In the genomic region with DNA sequence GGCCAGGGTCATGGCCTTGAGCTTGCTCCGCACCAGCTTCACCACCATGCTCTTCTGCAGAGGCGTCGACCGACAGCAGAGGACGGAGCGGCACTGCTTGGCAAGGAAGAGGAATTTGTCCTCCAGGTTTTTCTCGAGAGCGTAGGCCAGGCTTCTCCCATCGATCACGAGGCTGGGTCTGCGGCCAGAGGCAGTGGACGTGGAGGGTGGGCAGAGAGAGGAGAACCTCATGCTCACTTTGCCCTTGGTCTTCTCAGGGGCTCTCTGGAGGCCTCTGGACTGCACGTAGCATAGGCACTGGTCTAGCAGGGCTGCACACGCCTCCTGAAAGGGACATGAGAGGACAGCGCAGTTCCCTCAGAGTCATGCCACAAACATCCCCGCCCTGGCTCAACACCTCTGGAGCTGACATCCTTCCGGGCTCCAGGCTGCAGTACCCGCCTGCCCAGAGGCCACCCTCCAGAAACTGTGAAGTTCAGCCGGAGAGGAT, we compare ENCODE assay signal across 1 cellular context.
TF ChIP-seq lines count a peak whose summit lies in the region.

No MANE protein-coding gene starts in this region.

TF ChIP-seq in H1, 55 proteins besides CTCF, POLR2A, EP300 and RAD21 (continued from another document):
- TF ChIP-seq CHD2 (IDR thresholded peaks at IDR 0.05; ENCODE audit: low read length), result no peak
- TF ChIP-seq SAP30 (IDR thresholded peaks at IDR 0.05; ENCODE audit: insufficient read depth, insufficient replicate concordance, low read length), result no peak
- no peak for TF ChIP-seq SP2 (IDR thresholded peaks at IDR 0.05; ENCODE audit: low read length)
- TF ChIP-seq HDAC2 (IDR thresholded peaks at IDR 0.05; ENCODE audit: borderline replicate concordance in 1 of 2, low read depth in 2 of 2, low read length in 2 of 2), result no peak
- no peak for TF ChIP-seq EZH2 (IDR thresholded peaks at IDR 0.05; ENCODE audit: low read depth, low read length, severe bottlenecking)
- TF ChIP-seq POLR2AphosphoS5 (IDR thresholded peaks at IDR 0.05; ENCODE audit: low read depth, low read length), result no peak
